In the genomic region with DNA sequence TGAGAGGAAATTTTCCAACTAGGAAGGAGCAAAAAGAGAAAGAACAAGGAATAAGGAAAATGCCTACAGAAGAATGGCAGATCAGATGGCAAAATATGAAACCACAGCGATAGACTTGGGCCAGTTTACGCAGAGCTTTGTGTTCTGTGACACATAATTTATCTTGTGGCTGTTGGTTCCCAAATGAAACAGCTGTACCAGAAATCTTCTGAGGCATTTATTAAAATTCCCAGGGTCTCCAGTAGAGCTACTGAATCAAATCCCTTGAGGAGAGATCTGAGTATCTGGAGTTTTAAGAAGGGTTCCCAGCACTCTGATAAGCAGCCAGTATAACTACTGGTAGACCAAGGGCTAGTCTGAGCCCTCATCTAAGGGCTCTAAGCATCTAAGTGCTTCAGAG, we compare ENCODE assay signal across 21 cellular contexts.
"Had no signal": no experiment of that assay in that cellular context is flagged by ENCODE, and none has a peak within 500 bp of the region (broad histone marks: within the 10 kb centered on the region; RNA-seq: fewer than 3 reads in every experiment).

No MANE protein-coding gene starts in this region.

- ATAC-seq: activated CD4-positive, CD25-positive, alpha-beta regulatory T cell treated with anti-CD3 and anti-CD28 coated beads, Interleukin-2, amount 50 U/mL, for 24 hours; natural killer cell; stimulated activated memory B cell treated with anti-CD40 and anti-IgM and Interleukin-4, amounts not matched to agents 10 μg/mL and 1 μg/mL and 100 μg/mL, for 72 hours had no signal

- H3K27ac Mint-ChIP-seq: activated CD4-positive, alpha-beta memory T cell treated with anti-CD3 and anti-CD28 coated beads, Interleukin-2, amount 10 ng/mL, durations not matched to agents 7 days and 5 days; activated CD4-positive, alpha-beta T cell treated with anti-CD3 and anti-CD28 coated beads, Interleukin-2, amount 10 ng/mL, durations not matched to agents 24 days and 14 days; activated naive CD4-positive, alpha-beta T cell treated with anti-CD3 and anti-CD28 coated beads, Interleukin-2, amount 50 U/mL, for 24 hours; activated T-helper 1 cell treated with anti-CD3 and anti-CD28 coated beads, Interleukin-12 subunit alpha, Interleukin-12 subunit beta, Interleukin-2, Interleukin-4 antibody, amounts not matched to agents 30 ng/mL and 10 ng/mL and 1 ng/mL, durations not matched to agents 14 hours and 24 hours and 36 hours; brain; dendritic cell treated with granulocyte-macrophage colony-stimulating factor and Interleukin-4, amounts not matched to agents 40 ng/mL and 50 ng/mL, for 4 days; natural killer cell; stimulated activated memory B cell treated with anti-CD40 and anti-IgM and Interleukin-4, amounts not matched to agents 10 μg/mL and 1 μg/mL and 100 μg/mL, for 72 hours; type B pancreatic cell had no signal

- H3K4me1 Mint-ChIP-seq: activated naive CD4-positive, alpha-beta T cell treated with anti-CD3 and anti-CD28 coated beads, Interleukin-2, amount 50 U/mL, for 24 hours; stimulated activated memory B cell treated with anti-CD40 and anti-IgM and Interleukin-4, amounts not matched to agents 10 μg/mL and 1 μg/mL and 100 μg/mL, for 72 hours had no signal

- H3K27me3 Mint-ChIP-seq: activated naive CD4-positive, alpha-beta T cell treated with anti-CD3 and anti-CD28 coated beads, Interleukin-2, amount 50 U/mL, for 24 hours; stimulated activated memory B cell treated with anti-CD40 and anti-IgM and Interleukin-4, amounts not matched to agents 10 μg/mL and 1 μg/mL and 100 μg/mL, for 72 hours had no signal

- H3K4me3 ChIP-seq: lower lobe of right lung, smooth muscle cell, testis, vagina had no signal

- H3K27me3 ChIP-seq: neutrophil, testis, vagina had no signal

- H3K9me3 ChIP-seq: lower lobe of right lung, neutrophil, testis, vagina had no signal

- H3K36me3 ChIP-seq: lower lobe of right lung, neutrophil, vagina had no signal

- H3K4me3 Mint-ChIP-seq: activated CD4-positive, alpha-beta memory T cell treated with anti-CD3 and anti-CD28 coated beads, Interleukin-2, amount 10 ng/mL, durations not matched to agents 7 days and 5 days; activated CD4-positive, alpha-beta T cell treated with anti-CD3 and anti-CD28 coated beads, Interleukin-2, amount 10 ng/mL, durations not matched to agents 24 days and 14 days; activated naive CD4-positive, alpha-beta T cell treated with anti-CD3 and anti-CD28 coated beads, Interleukin-2, amount 50 U/mL, for 24 hours; activated T-helper 1 cell treated with anti-CD3 and anti-CD28 coated beads, Interleukin-12 subunit alpha, Interleukin-12 subunit beta, Interleukin-2, Interleukin-4 antibody, amounts not matched to agents 30 ng/mL and 10 ng/mL and 1 ng/mL, durations not matched to agents 14 hours and 24 hours and 36 hours; brain; dendritic cell treated with granulocyte-macrophage colony-stimulating factor and Interleukin-4, amounts not matched to agents 40 ng/mL and 50 ng/mL, for 4 days; natural killer cell; stimulated activated memory B cell treated with anti-CD40 and anti-IgM and Interleukin-4, amounts not matched to agents 10 μg/mL and 1 μg/mL and 100 μg/mL, for 72 hours; type B pancreatic cell had no signal

- H3K9me3 Mint-ChIP-seq: activated CD4-positive, alpha-beta memory T cell treated with anti-CD3 and anti-CD28 coated beads, Interleukin-2, amount 10 ng/mL, durations not matched to agents 7 days and 5 days; activated CD4-positive, alpha-beta T cell treated with anti-CD3 and anti-CD28 coated beads, Interleukin-2, amount 10 ng/mL, durations not matched to agents 24 days and 14 days; activated naive CD4-positive, alpha-beta T cell treated with anti-CD3 and anti-CD28 coated beads, Interleukin-2, amount 50 U/mL, for 24 hours; activated T-helper 1 cell treated with anti-CD3 and anti-CD28 coated beads, Interleukin-12 subunit alpha, Interleukin-12 subunit beta, Interleukin-2, Interleukin-4 antibody, amounts not matched to agents 30 ng/mL and 10 ng/mL and 1 ng/mL, durations not matched to agents 14 hours and 24 hours and 36 hours; brain; dendritic cell treated with granulocyte-macrophage colony-stimulating factor and Interleukin-4, amounts not matched to agents 40 ng/mL and 50 ng/mL, for 4 days; natural killer cell; stimulated activated memory B cell treated with anti-CD40 and anti-IgM and Interleukin-4, amounts not matched to agents 10 μg/mL and 1 μg/mL and 100 μg/mL, for 72 hours; type B pancreatic cell had no signal

- H3K36me3 Mint-ChIP-seq: activated naive CD4-positive, alpha-beta T cell treated with anti-CD3 and anti-CD28 coated beads, Interleukin-2, amount 50 U/mL, for 24 hours; brain; natural killer cell; stimulated activated memory B cell treated with anti-CD40 and anti-IgM and Interleukin-4, amounts not matched to agents 10 μg/mL and 1 μg/mL and 100 μg/mL, for 72 hours; type B pancreatic cell had no signal

- DNase-seq: activated CD4-positive, alpha-beta memory T cell treated with anti-CD3 and anti-CD28 coated beads, Interleukin-2, amount 10 ng/mL, durations not matched to agents 7 days and 5 days; activated CD4-positive, alpha-beta T cell treated with anti-CD3 and anti-CD28 coated beads, Interleukin-2, amount 10 ng/mL, durations not matched to agents 24 days and 14 days; activated gamma-delta T cell treated with Interleukin-2 at 50 U/mL for 16 hours; effector CD4-positive, alpha-beta T cell; erythroblast; foreskin fibroblast; lower lobe of right lung; natural killer cell; stimulated activated CD4-positive, alpha-beta T cell treated with anti-CD3 and anti-CD28 coated beads, Interleukin-15, amount 100 ng/mL, for 24 hours; testis had no signal

- H3K27ac ChIP-seq: lower lobe of right lung, neutrophil, testis, vagina, VCaP had no signal

- H3K4me2 ChIP-seq: smooth muscle cell had no signal

- H3K4me1 ChIP-seq: lower lobe of right lung, testis, vagina had no signal
